ENCODE assay signal across 18 cellular contexts in genomic region chr20:47233333-47234188, GRCh38.
DNase-seq lines count a peak whose midpoint lies in the region; ATAC-seq and TF ChIP-seq lines count a peak whose summit lies in the region.
"Had no signal": no experiment of that assay in that cellular context is flagged by ENCODE, and none has a peak within 500 bp of the region (broad histone marks: within the 10 kb centered on the region; RNA-seq: fewer than 3 reads in every experiment).

No MANE protein-coding gene starts in this region.

- no peak for DNase-seq in GM23338 (ENCODE audit: low spot score)
- no peak for DNase-seq in T-helper 17 cell
- DNase-seq in fibroblast of lung (ENCODE audit: low read depth in 2 of 2), result peak; percentile 28 to 78
- no peak for DNase-seq in osteocyte (ENCODE audit: extremely low spot score, unreplicated experiment)
- no peak for DNase-seq in MCF 10A (ENCODE audit: unreplicated experiment)
- no peak for DNase-seq in activated CD8-positive, alpha-beta memory T cell treated with anti-CD3 and anti-CD28 coated beads, Interleukin-2, amount 10 ng/mL, durations not matched to agents 7 days and 5 days
- no peak for DNase-seq in Kasumi-1 (lab: John Stamatoyannopoulos, UW)
- DNase-seq: activated CD4-positive, CD25-positive, alpha-beta regulatory T cell; activated CD8-positive, alpha-beta memory T cell treated with anti-CD3 and anti-CD28 coated beads, Interleukin-2, amount 50 U/mL, for 4 hours; CD8-positive, alpha-beta memory T cell; hypothalamus; KBM-7; left cardiac atrium; NCI-H510A treated with DMSO at 0.1 percent for 48 hours; SW 1271 had no signal

- CTCF ChIA-PET in MCF 10A (lab: Yijun Ruan, JAX), result interaction anchor here (0.6 to 3.3 kb wide), 8 partner anchors 13 to 480 kb away, joined by 3 to 17 read pairs (median 4); no protein-coding TSS in a partner anchor
- CTCF ChIA-PET in activated CD8-positive, alpha-beta memory T cell treated with anti-CD3 and anti-CD28 coated beads, Interleukin-2, amount 10 ng/mL, durations not matched to agents 7 days and 5 days (lab: Charles Lee), result interaction anchor here (0.7 to 2.0 kb wide), 2 partner anchors 9 to 151 kb away, joined by 3 to 8 read pairs; no protein-coding TSS in a partner anchor

- H3K4me2 ChIP-seq in GM23338 (no peak overlapping the region), fibroblast of lung (ENCODE audit: extremely low read depth, insufficient read depth, low read length) (no peak overlapping the region)

- H3K27me3 ChIP-seq in GM23338 (ENCODE audit: insufficient read depth), result no peaks in the 10 kb centered on the region
- no peaks in the 10 kb centered on the region for H3K27me3 ChIP-seq in fibroblast of lung (ENCODE audit: control insufficient read depth, insufficient read depth, low read length)

- no peak overlapping the region for H2AFZ ChIP-seq in GM23338
- H2AFZ ChIP-seq in fibroblast of lung (ENCODE audit: low read length), result no peak overlapping the region

- H3F3A ChIP-seq in GM23338 (replicated peaks; ENCODE audit: low read depth), result peaks cover 28% of the 10 kb centered on the region

- no peak overlapping the region for H3K4me3 ChIP-seq in GM23338
- H3K4me3 ChIP-seq in fibroblast of lung (replicated peaks in 1 of 4; ENCODE audit: control extremely low read depth in 1 of 4, insufficient read depth in 1 of 4, low read depth in 3 of 4, low read length in 4 of 4), result no peak overlapping the region
- H3K4me3 ChIP-seq: coronary artery had no signal

- peaks cover 9% of the 10 kb centered on the region; the same call in 1 of the 2 replicates for H3K4me1 ChIP-seq in GM23338 (ENCODE audit: insufficient read depth)
- H3K4me1 ChIP-seq in fibroblast of lung (ENCODE audit: control insufficient read depth, extremely low read depth, insufficient read depth, low read length), result no peaks in the 10 kb centered on the region

- POLR2A ChIA-PET in MCF 10A (lab: Yijun Ruan, JAX), result interaction anchor here (0.9 to 1.3 kb wide), 2 partner anchors 9 to 123 kb away, joined by 3 to 6 read pairs; partner anchors contain the start of gene ZMYND8

- H3K36me3 Mint-ChIP-seq in GM23338 (ENCODE audit: low read depth), result peaks cover 92% of the 10 kb centered on the region
- peaks cover 2% of the 10 kb centered on the region for H3K36me3 Mint-ChIP-seq in T-helper 17 cell (ENCODE audit: low read depth)
- peaks cover 70% of the 10 kb centered on the region for H3K36me3 Mint-ChIP-seq in osteocyte (ENCODE audit: unreplicated experiment)
- H3K36me3 Mint-ChIP-seq in MCF 10A (ENCODE audit: insufficient read depth, unreplicated experiment), result peaks cover 100% of the 10 kb centered on the region
- peaks cover 42% of the 10 kb centered on the region for H3K36me3 Mint-ChIP-seq in activated CD8-positive, alpha-beta memory T cell treated with anti-CD3 and anti-CD28 coated beads, Interleukin-2, amount 10 ng/mL, durations not matched to agents 7 days and 5 days

- intact Hi-C loops in MCF 10A (cut with micrococcal nuclease), result no loop called here

- TF ChIP-seq CTCF in GM23338 (conservative IDR thresholded peaks at IDR 0.05; ENCODE audit: low read depth in 2 of 2), result no peak
- TF ChIP-seq CTCF in fibroblast of lung (conservative IDR thresholded peaks at IDR 0.05 in 1 of 2, IDR thresholded peaks at IDR 0.05 in 1 of 2; ENCODE audit: low read depth in 1 of 2, low read length in 2 of 2), result no peak
- no peak for TF ChIP-seq CTCF in osteocyte (IDR thresholded peaks at IDR 0.05)
- TF ChIP-seq CTCF in MCF 10A (IDR thresholded peaks at IDR 0.05; ENCODE audit: unreplicated experiment), result no peak

- H3K9me3 Mint-ChIP-seq in GM23338 (no peaks in the 10 kb centered on the region), osteocyte (ENCODE audit: unreplicated experiment) (no peaks in the 10 kb centered on the region), MCF 10A (ENCODE audit: unreplicated experiment) (no peaks in the 10 kb centered on the region)
- H3K9me3 Mint-ChIP-seq in activated CD8-positive, alpha-beta memory T cell treated with anti-CD3 and anti-CD28 coated beads, Interleukin-2, amount 10 ng/mL, durations not matched to agents 7 days and 5 days (ENCODE audit: low read depth), result no peaks in the 10 kb centered on the region
- H3K9me3 Mint-ChIP-seq: CD8-positive, alpha-beta memory T cell had no signal

- H4K20me1 ChIP-seq in GM23338 (replicated peaks; ENCODE audit: insufficient read depth) (peaks cover 9% of the 10 kb centered on the region), fibroblast of lung (ENCODE audit: control insufficient read depth, extremely low read depth, insufficient read depth, low read length) (no peaks in the 10 kb centered on the region)

- peaks cover 11% of the 10 kb centered on the region for H3K27me3 Mint-ChIP-seq in GM23338 (ENCODE audit: insufficient read depth, low read depth, poor library complexity)
- no peaks in the 10 kb centered on the region for H3K27me3 Mint-ChIP-seq in T-helper 17 cell
- H3K27me3 Mint-ChIP-seq in osteocyte (ENCODE audit: unreplicated experiment), result no peaks in the 10 kb centered on the region
- no peaks in the 10 kb centered on the region for H3K27me3 Mint-ChIP-seq in MCF 10A (ENCODE audit: insufficient read depth, unreplicated experiment)
- H3K27me3 Mint-ChIP-seq in activated CD8-positive, alpha-beta memory T cell treated with anti-CD3 and anti-CD28 coated beads, Interleukin-2, amount 10 ng/mL, durations not matched to agents 7 days and 5 days, result no peaks in the 10 kb centered on the region
- H3K27me3 Mint-ChIP-seq: CD8-positive, alpha-beta memory T cell had no signal

- H3K9me2 ChIP-seq in GM23338 (ENCODE audit: insufficient read depth), result no peaks in the 10 kb centered on the region

- H3K27ac Mint-ChIP-seq in GM23338, result peak overlapping the region; percentile 70; the same call in 1 of the 2 replicates
- peak overlapping the region; percentile 11 for H3K27ac Mint-ChIP-seq in T-helper 17 cell
- H3K27ac Mint-ChIP-seq in osteocyte (ENCODE audit: unreplicated experiment), result peak overlapping the region; percentile 23
- H3K27ac Mint-ChIP-seq in MCF 10A (ENCODE audit: low read depth, unreplicated experiment), result no peak overlapping the region
- H3K27ac Mint-ChIP-seq in activated CD8-positive, alpha-beta memory T cell treated with anti-CD3 and anti-CD28 coated beads, Interleukin-2, amount 10 ng/mL, durations not matched to agents 7 days and 5 days, result no peak overlapping the region

- peak overlapping the region; percentile 78 for H3K27ac ChIP-seq in GM23338 (ENCODE audit: low read depth)
- H3K27ac ChIP-seq in fibroblast of lung (ENCODE audit: insufficient read depth, low read length), result no peak overlapping the region
- H3K27ac ChIP-seq: coronary artery had no signal

- ATAC-seq in GM23338 (no peak), T-helper 17 cell (no peak), GM21825 (IDR thresholded peaks at IDR 0.05; ENCODE audit: unreplicated experiment) (no peak)
- no peak for ATAC-seq in activated CD8-positive, alpha-beta memory T cell treated with anti-CD3 and anti-CD28 coated beads, Interleukin-2, amount 10 ng/mL, durations not matched to agents 7 days and 5 days
- ATAC-seq: HCT116, left cardiac atrium had no signal

- BruUV-seq in MCF 10A (replicated peaks; lab: Mats Ljungman, UMichigan), result no TSS peak

- H3K4me3 Mint-ChIP-seq in GM23338 (no peak overlapping the region), T-helper 17 cell (no peak overlapping the region), osteocyte (ENCODE audit: unreplicated experiment) (no peak overlapping the region), MCF 10A (ENCODE audit: unreplicated experiment) (no peak overlapping the region)
- H3K4me3 Mint-ChIP-seq in activated CD8-positive, alpha-beta memory T cell treated with anti-CD3 and anti-CD28 coated beads, Interleukin-2, amount 10 ng/mL, durations not matched to agents 7 days and 5 days, result no peak overlapping the region
- H3K4me3 Mint-ChIP-seq: CD8-positive, alpha-beta memory T cell had no signal

- H3K4me1 Mint-ChIP-seq in GM23338, result peaks cover 24% of the 10 kb centered on the region
- peaks cover 4% of the 10 kb centered on the region for H3K4me1 Mint-ChIP-seq in T-helper 17 cell
- H3K4me1 Mint-ChIP-seq in osteocyte (ENCODE audit: unreplicated experiment), result peaks cover 21% of the 10 kb centered on the region
- peaks cover 5% of the 10 kb centered on the region for H3K4me1 Mint-ChIP-seq in MCF 10A (ENCODE audit: insufficient read depth, unreplicated experiment)
- H3K4me1 Mint-ChIP-seq in activated CD8-positive, alpha-beta memory T cell treated with anti-CD3 and anti-CD28 coated beads, Interleukin-2, amount 10 ng/mL, durations not matched to agents 7 days and 5 days, result no peaks in the 10 kb centered on the region
- H3K4me1 Mint-ChIP-seq: CD8-positive, alpha-beta memory T cell had no signal

- H3K79me2 ChIP-seq in GM23338 (replicated peaks; ENCODE audit: insufficient read depth), result peaks cover 55% of the 10 kb centered on the region
- H3K79me2 ChIP-seq in fibroblast of lung (ENCODE audit: control insufficient read depth, insufficient read depth, low read length), result no peaks in the 10 kb centered on the region

- no peaks in the 10 kb centered on the region for H3K9me3 ChIP-seq in T-helper 17 cell (ENCODE audit: control insufficient read depth, low read length, poor library complexity, severe bottlenecking)
- no peaks in the 10 kb centered on the region for H3K9me3 ChIP-seq in fibroblast of lung (ENCODE audit: control insufficient read depth, insufficient read depth, low read depth, low read length)

- H3K9ac ChIP-seq in fibroblast of lung (ENCODE audit: insufficient read depth, low read length), result no peak overlapping the region

- H3K36me3 ChIP-seq in GM23338 (ENCODE audit: insufficient read depth) (peaks cover 65% of the 10 kb centered on the region), fibroblast of lung (ENCODE audit: control insufficient read depth, insufficient read depth, low read length) (peaks cover 16% of the 10 kb centered on the region)

Comparison
In these comparisons a context has a peak if more than half of its experiments do, and no peak if none do; other contexts are left out.
1. DNase-seq: peak in fibroblast of lung (2 of 2); none in GM23338 (single experiment), T-helper 17 cell (0 of 3), osteocyte (single experiment), MCF 10A (single experiment), activated CD8-positive, alpha-beta memory T cell treated with anti-CD3 and anti-CD28 coated beads, Interleukin-2, amount 10 ng/mL, durations not matched to agents 7 days and 5 days (single experiment) and Kasumi-1 (0 of 2).
2. H3K27ac Mint-ChIP-seq: peak in GM23338 (single experiment), T-helper 17 cell (single experiment) and osteocyte (single experiment); none in MCF 10A (single experiment) and activated CD8-positive, alpha-beta memory T cell treated with anti-CD3 and anti-CD28 coated beads, Interleukin-2, amount 10 ng/mL, durations not matched to agents 7 days and 5 days (single experiment).